36 cellular contexts compared by ENCODE assay signal in genomic region chr17:69082696-69083095, GRCh38. TPM values are rescaled to one million over a fixed set of nuclear protein-coding genes. Genes with fewer than 3 reads are reported as not detected.
"Had no signal": no experiment of that assay in that cellular context is flagged by ENCODE, and none has a peak within 500 bp of the region (broad histone marks: within the 10 kb centered on the region; RNA-seq: fewer than 3 reads in every experiment).

No MANE protein-coding gene starts in this region.

- FAIRE-seq: astrocyte, bronchial epithelial cell, colon had no signal

- H3K36me3 ChIP-seq: brain microvascular endothelial cell, breast epithelium, cardiac muscle cell had no signal

- H3K4me3 ChIP-seq: adrenal gland, ascending aorta, body of pancreas, breast epithelium, cardiac muscle cell had no signal

- H3K9me3 ChIP-seq: adrenal gland, body of pancreas, breast epithelium had no signal

- DNase-seq: activated effector memory CD4-positive, alpha-beta T cell treated with anti-CD3 and anti-CD28 coated beads, Interleukin-2, amount 50 U/mL, for 16 hours; activated effector memory CD4-positive, alpha-beta T cell treated with Interleukin-2 at 50 U/mL for 16 hours; activated gamma-delta T cell; activated gamma-delta T cell treated with Interleukin-2 at 50 U/mL for 16 hours; activated naive CD4-positive, alpha-beta T cell; activated naive CD4-positive, alpha-beta T cell treated with anti-CD3 and anti-CD28 coated beads for 36 hours; activated naive CD4-positive, alpha-beta T cell treated with anti-CD3 and anti-CD28 coated beads, Interleukin-2, amount 10 ng/mL, durations not matched to agents 7 days and 5 days; activated naive CD4-positive, alpha-beta T cell treated with anti-CD3 and anti-CD28 coated beads, Interleukin-2, amount 50 U/mL, for 16 hours; activated naive CD4-positive, alpha-beta T cell treated with Interleukin-2 at 50 U/mL for 16 hours; activated naive CD8-positive, alpha-beta T cell treated with anti-CD3 and anti-CD28 coated beads for 36 hours; activated naive CD8-positive, alpha-beta T cell treated with anti-CD3 and anti-CD28 coated beads, Interleukin-2, amount 10 ng/mL, durations not matched to agents 7 days and 5 days; activated naive CD8-positive, alpha-beta T cell treated with anti-CD3 and anti-CD28 coated beads, Interleukin-2, amount 50 U/mL, for 24 hours; activated T-cell treated with anti-CD3 and anti-CD28 coated beads, Interleukin-2, amount 50 U/mL, for 24 hours; activated T-cell treated with anti-CD3 and anti-CD28 coated beads, Interleukin-2, amount 50 U/mL, for 4 hours; activated T-cell treated with anti-CD3 and anti-CD28 coated beads, Interleukin-2, amount 50 U/mL, for 48 hours; activated T-cell treated with anti-CD3 and anti-CD28 coated beads, Interleukin-2, amount 50 U/mL, for 72 hours; adrenal gland; amniotic stem cell; amygdala; anterior cingulate cortex; aorta; body of pancreas; brain microvascular endothelial cell; caudate nucleus; central memory CD4-positive, alpha-beta T cell; cerebellar nuclear complex had no signal

- H3K4me1 ChIP-seq: adrenal gland, ascending aorta, body of pancreas, breast epithelium had no signal

- ATAC-seq: activated naive CD4-positive, alpha-beta T cell treated with anti-CD3 and anti-CD28 coated beads, Interleukin-2, amount 50 U/mL, for 72 hours; activated naive CD8-positive, alpha-beta T cell treated with anti-CD3 and anti-CD28 coated beads, Interleukin-2, amount 50 U/mL, for 24 hours; activated T-cell treated with anti-CD3 and anti-CD28 coated beads, Interleukin-2, amount 50 U/mL, for 4 hours; activated T-cell treated with anti-CD3 and anti-CD28 coated beads, Interleukin-2, amount 50 U/mL, for 72 hours; activated T-helper 17 cell treated with anti-CD3 and anti-CD28 coated beads, Interleukin-2, amount 50 U/mL, for 72 hours; body of pancreas had no signal

- H3K27me3 ChIP-seq: adrenal gland, ascending aorta, body of pancreas, brain microvascular endothelial cell, breast epithelium, cardiac muscle cell had no signal

- H3K27ac ChIP-seq: adrenal gland, ascending aorta, body of pancreas, brain microvascular endothelial cell, breast epithelium, cardiac muscle cell had no signal

RNA-seq across cellular contexts. Expression of gene ABCA9, which starts 22.0 kb away (rescaled TPM):
- total RNA-seq: activated naive CD4-positive, alpha-beta T cell treated with anti-CD3 and anti-CD28 coated beads for 36 hours; activated naive CD4-positive, alpha-beta T cell treated with anti-CD3 and anti-CD28 coated beads, Interleukin-2, amount 50 U/mL, for 72 hours; activated naive CD8-positive, alpha-beta T cell treated with anti-CD3 and anti-CD28 coated beads for 36 hours; activated T-cell treated with anti-CD3 and anti-CD28 coated beads, Interleukin-2, amount 50 U/mL, for 4 hours; activated T-helper 1 cell treated with anti-CD3 and anti-CD28 coated beads, Interleukin-12 subunit alpha, Interleukin-12 subunit beta, Interleukin-2, Interleukin-4 antibody, amounts not matched to agents 30 ng/mL and 10 ng/mL and 1 ng/mL, durations not matched to agents 14 hours and 24 hours and 36 hours; activated T-helper 2 cell treated with anti-CD3 and anti-CD28 coated beads, Interferon-gamma antibody, Interleukin-2, Interleukin-4, amounts not matched to agents 10 μg/mL and 5 μg/mL and 100 μg/mL, durations not matched to agents 14 hours and 24 hours and 36 hours had no signal
- polyA plus RNA-seq: cardiac muscle cell had no signal

RNA-seq across cellular contexts. Expression of gene ABCA6, which starts 59.0 kb away (rescaled TPM):
- total RNA-seq: activated naive CD4-positive, alpha-beta T cell treated with anti-CD3 and anti-CD28 coated beads for 36 hours; activated T-helper 1 cell treated with anti-CD3 and anti-CD28 coated beads, Interleukin-12 subunit alpha, Interleukin-12 subunit beta, Interleukin-2, Interleukin-4 antibody, amounts not matched to agents 30 ng/mL and 10 ng/mL and 1 ng/mL, durations not matched to agents 14 hours and 24 hours and 36 hours; activated T-helper 2 cell treated with anti-CD3 and anti-CD28 coated beads, Interferon-gamma antibody, Interleukin-2, Interleukin-4, amounts not matched to agents 10 μg/mL and 5 μg/mL and 100 μg/mL, durations not matched to agents 14 hours and 24 hours and 36 hours; astrocyte; cardiac muscle cell had no signal
- polyA plus RNA-seq: cardiac muscle cell had no signal
